ENCODE assay signal across 8 cellular contexts in genomic region chr4:2262944-2263250, GRCh38. TPM values are rescaled to one million over a fixed set of nuclear protein-coding genes. Genes with fewer than 3 reads are reported as not detected.
DNase-seq lines count a peak whose midpoint lies in the region; ATAC-seq, FAIRE-seq and TF ChIP-seq lines count a peak whose summit lies in the region.

No MANE protein-coding gene starts in this region.

- H3K9me3 Mint-ChIP-seq in T-helper 1 cell treated with Interleukin-12 subunit alpha and Interleukin-12 subunit beta and Interleukin-4 antibody, amounts not matched to agents 30 μg/mL and 1 μg/mL, for 36 hours = no peaks in the 10 kb centered on the region
- no peaks in the 10 kb centered on the region for H3K9me3 Mint-ChIP-seq in activated naive CD8-positive, alpha-beta T cell treated with anti-CD3 and anti-CD28 coated beads, Interleukin-2, amount 50 U/mL, for 24 hours

- no peak for TF ChIP-seq CTCF in kidney (IDR thresholded peaks at IDR 0.05; ENCODE audit: borderline replicate concordance, extremely low read depth, insufficient read depth)

- H3K36me3 Mint-ChIP-seq in T-helper 1 cell treated with Interleukin-12 subunit alpha and Interleukin-12 subunit beta and Interleukin-4 antibody, amounts not matched to agents 30 μg/mL and 1 μg/mL, for 36 hours (ENCODE audit: low read depth) = no peaks in the 10 kb centered on the region
- H3K36me3 Mint-ChIP-seq in activated naive CD8-positive, alpha-beta T cell treated with anti-CD3 and anti-CD28 coated beads, Interleukin-2, amount 50 U/mL, for 24 hours (ENCODE audit: low read depth) = no peaks in the 10 kb centered on the region

- ATAC-seq in activated naive CD8-positive, alpha-beta T cell treated with anti-CD3 and anti-CD28 coated beads, Interleukin-2, amount 50 U/mL, for 24 hours = no peak

- H3K4me3 Mint-ChIP-seq in T-helper 1 cell treated with Interleukin-12 subunit alpha and Interleukin-12 subunit beta and Interleukin-4 antibody, amounts not matched to agents 30 μg/mL and 1 μg/mL, for 36 hours = peak overlapping the region; percentile 62
- peak overlapping the region; percentile 67 for H3K4me3 Mint-ChIP-seq in activated naive CD8-positive, alpha-beta T cell treated with anti-CD3 and anti-CD28 coated beads, Interleukin-2, amount 50 U/mL, for 24 hours

- H3K27me3 ChIP-seq in stomach smooth muscle (ENCODE audit: control insufficient read depth in 1 of 2, insufficient read depth in 2 of 2, low read length in 2 of 2) = no peaks in the 10 kb centered on the region

- no peaks in the 10 kb centered on the region for H3K9me3 ChIP-seq in kidney (ENCODE audit: control insufficient read depth in 1 of 2, low read length in 2 of 2)
- no peaks in the 10 kb centered on the region for H3K9me3 ChIP-seq in stomach smooth muscle (ENCODE audit: control insufficient read depth in 2 of 2, low read length in 2 of 2)

- peak overlapping the region; percentile 57 to 66 for H3K4me3 ChIP-seq in kidney (ENCODE audit: low read length in 2 of 2)
- H3K4me3 ChIP-seq in stomach smooth muscle (ENCODE audit: low read length in 2 of 2) = peak overlapping the region; percentile 67 to 78

- intact Hi-C loops in kidney (cut with DNase I) = no loop called here

- H3K27ac ChIP-seq in kidney (ENCODE audit: low read depth in 2 of 2, low read length in 2 of 2) (peak overlapping the region; percentile 88 to 90), stomach smooth muscle (ENCODE audit: low read length) (peak overlapping the region; percentile 96)

- peaks cover 10 to 51% of the 10 kb centered on the region in 2 donors for H3K4me1 ChIP-seq in kidney (ENCODE audit: control insufficient read depth in 1 of 2, insufficient read depth in 1 of 2, low read depth in 1 of 2, low read length in 2 of 2)
- H3K4me1 ChIP-seq in stomach smooth muscle (ENCODE audit: control insufficient read depth, insufficient read depth, low read length) = peaks cover 75% of the 10 kb centered on the region

- no peak overlapping the region for H3K27ac Mint-ChIP-seq in T-helper 1 cell treated with Interleukin-12 subunit alpha and Interleukin-12 subunit beta and Interleukin-4 antibody, amounts not matched to agents 30 μg/mL and 1 μg/mL, for 36 hours
- peak overlapping the region; percentile 14 for H3K27ac Mint-ChIP-seq in activated naive CD8-positive, alpha-beta T cell treated with anti-CD3 and anti-CD28 coated beads, Interleukin-2, amount 50 U/mL, for 24 hours

- no peak for FAIRE-seq in kidney (lab: Jason Lieb, UNC)

- no peak for DNase-seq in T-helper 1 cell
- DNase-seq in activated naive CD8-positive, alpha-beta T cell treated with anti-CD3 and anti-CD28 coated beads, Interleukin-2, amount 50 U/mL, for 24 hours = no peak
- no peak for DNase-seq in kidney
- DNase-seq in Ammon's horn (ENCODE audit: low spot score) = no peak
- no peak for DNase-seq in activated effector memory CD4-positive, alpha-beta T cell treated with anti-CD3 and anti-CD28 coated beads, Interleukin-2, amount 50 U/mL, for 16 hours
- no peak for DNase-seq in stimulated activated naive CD4-positive, alpha-beta T cell (lab: John Stamatoyannopoulos, UW)

- no peaks in the 10 kb centered on the region for H3K4me1 Mint-ChIP-seq in T-helper 1 cell treated with Interleukin-12 subunit alpha and Interleukin-12 subunit beta and Interleukin-4 antibody, amounts not matched to agents 30 μg/mL and 1 μg/mL, for 36 hours (ENCODE audit: low read depth)
- H3K4me1 Mint-ChIP-seq in activated naive CD8-positive, alpha-beta T cell treated with anti-CD3 and anti-CD28 coated beads, Interleukin-2, amount 50 U/mL, for 24 hours = peaks cover 4% of the 10 kb centered on the region

- H3K36me3 ChIP-seq in kidney (ENCODE audit: control insufficient read depth in 1 of 2, insufficient read depth in 2 of 2, low read length in 2 of 2) (no peaks in the 10 kb centered on the region), stomach smooth muscle (ENCODE audit: control insufficient read depth in 2 of 2, insufficient read depth in 2 of 2, low read length in 2 of 2) (no peaks in the 10 kb centered on the region)

- H3K9ac ChIP-seq in kidney (ENCODE audit: low read length in 2 of 2) (peak overlapping the region in 1 of 2 donors; percentile 77), stomach smooth muscle (ENCODE audit: low read length in 2 of 2) (peak overlapping the region; percentile 82 to 87)

- H3K27me3 Mint-ChIP-seq in T-helper 1 cell treated with Interleukin-12 subunit alpha and Interleukin-12 subunit beta and Interleukin-4 antibody, amounts not matched to agents 30 μg/mL and 1 μg/mL, for 36 hours (ENCODE audit: low read depth) = no peaks in the 10 kb centered on the region
- H3K27me3 Mint-ChIP-seq in activated naive CD8-positive, alpha-beta T cell treated with anti-CD3 and anti-CD28 coated beads, Interleukin-2, amount 50 U/mL, for 24 hours = no peaks in the 10 kb centered on the region

RNA-seq across cellular contexts. Expression of gene MXD4, which starts 1.0 kb away (rescaled TPM):
- total RNA-seq in kidney = 84.8 TPM
- polyA plus RNA-seq in kidney (ENCODE audit: insufficient read depth, low read depth, low replicate concordance) = 49.8 TPM

RNA-seq across cellular contexts. Expression of gene HAUS3, which starts 21.0 kb away (rescaled TPM):
- 12.1 TPM for total RNA-seq in kidney
- 4.1 TPM for polyA plus RNA-seq in kidney (ENCODE audit: insufficient read depth, low read depth, low replicate concordance)

RNA-seq across cellular contexts. Expression of gene POLN, which starts 21.0 kb away (rescaled TPM):
- total RNA-seq in kidney = 3.8 TPM
- 1.3 TPM for polyA plus RNA-seq in kidney (ENCODE audit: insufficient read depth, low read depth, low replicate concordance)
